Comparison of ENCODE assay signal across 19 cellular contexts in the genomic region with DNA sequence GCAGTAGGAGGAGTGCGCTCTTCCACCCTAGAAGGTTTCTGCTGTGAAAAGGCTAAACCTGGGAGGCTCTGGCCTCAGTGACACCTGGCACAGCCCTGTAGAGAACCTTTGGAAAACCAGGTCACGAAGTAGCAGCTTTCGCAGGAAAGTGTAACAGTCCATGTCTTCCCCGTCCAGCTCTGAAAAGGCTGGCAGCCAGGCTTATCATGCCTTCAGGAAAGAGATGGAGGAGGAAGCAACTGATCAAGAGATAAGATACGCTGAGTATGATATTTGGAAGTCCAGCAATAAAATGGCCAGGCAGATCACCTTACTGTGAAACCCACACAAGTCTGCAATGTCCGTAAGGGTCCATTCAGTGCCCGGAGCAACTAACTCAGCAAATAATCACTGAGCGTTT. TPM values are rescaled to one million over a fixed set of nuclear protein-coding genes. Genes with fewer than 3 reads are reported as not detected.
DNase-seq lines count a peak whose midpoint lies in the region; ATAC-seq and TF ChIP-seq lines count a peak whose summit lies in the region.
"Had no signal": no experiment of that assay in that cellular context is flagged by ENCODE, and none has a peak within 500 bp of the region (broad histone marks: within the 10 kb centered on the region; RNA-seq: fewer than 3 reads in every experiment).

No MANE protein-coding gene starts in this region.

- H3K27me3 ChIP-seq in body of pancreas: no peaks in the 10 kb centered on the region

- ATAC-seq in body of pancreas: no peak
- no peak for ATAC-seq in HG03097 (IDR thresholded peaks at IDR 0.05; ENCODE audit: low FRiP score, unreplicated experiment)

- H3K36me3 Mint-ChIP-seq in activated naive CD8-positive, alpha-beta T cell: peaks cover 7% of the 10 kb centered on the region
- peaks cover 2% of the 10 kb centered on the region for H3K36me3 Mint-ChIP-seq in activated naive CD8-positive, alpha-beta T cell treated with anti-CD3 and anti-CD28 coated beads for 36 hours
- peaks cover 15% of the 10 kb centered on the region for H3K36me3 Mint-ChIP-seq in mesothelial cell of epicardium

- H3K4me1 Mint-ChIP-seq in activated naive CD8-positive, alpha-beta T cell (ENCODE audit: low read depth): no peaks in the 10 kb centered on the region
- H3K4me1 Mint-ChIP-seq in activated naive CD8-positive, alpha-beta T cell treated with anti-CD3 and anti-CD28 coated beads for 36 hours: peaks cover 3% of the 10 kb centered on the region
- H3K4me1 Mint-ChIP-seq in mesothelial cell of epicardium: peaks cover 8% of the 10 kb centered on the region

- peaks cover 53% of the 10 kb centered on the region for H3K4me1 ChIP-seq in body of pancreas

- no peaks in the 10 kb centered on the region for H3K9me3 ChIP-seq in body of pancreas

- H3K9me3 Mint-ChIP-seq in activated naive CD8-positive, alpha-beta T cell (ENCODE audit: low read depth): no peaks in the 10 kb centered on the region
- H3K9me3 Mint-ChIP-seq in activated naive CD8-positive, alpha-beta T cell treated with anti-CD3 and anti-CD28 coated beads for 36 hours: no peaks in the 10 kb centered on the region
- H3K9me3 Mint-ChIP-seq in mesothelial cell of epicardium: no peaks in the 10 kb centered on the region

- TF ChIP-seq POLR2A in body of pancreas (IDR thresholded peaks at IDR 0.05): no peak

- no peak for DNase-seq in activated naive CD8-positive, alpha-beta T cell treated with anti-CD3 and anti-CD28 coated beads for 36 hours
- DNase-seq in body of pancreas (peak in 2 of 4 donors; percentile 25 to 46), mesothelial cell of epicardium (ENCODE audit: low spot score in 2 of 2, unreplicated experiment in 2 of 2) (no peak), GM10266 (ENCODE audit: extremely low spot score) (no peak), NCI-H1105 (lab: John Stamatoyannopoulos, UW) (no peak)
- no peak for DNase-seq in stimulated activated naive CD4-positive, alpha-beta T cell treated with Interleukin-2 at 50 U/mL for 16 hours (lab: John Stamatoyannopoulos, UW)
- DNase-seq: C1 segment of cervical spinal cord; COR-L47; H7; IMR-90; Kasumi-1; NCI-H1417; NCI-H187 treated with DMSO at 0.1 percent for 48 hours; NCI-H446; NK-92 treated with Interleukin-12 subunit alpha and Interleukin-12 subunit beta, amount 100 ng/mL, for 24 hours; RPMI8226; SIG-M5 had no signal

- no peak overlapping the region for H3K4me3 ChIP-seq in body of pancreas

- H3K4me3 Mint-ChIP-seq in activated naive CD8-positive, alpha-beta T cell: no peak overlapping the region
- no peak overlapping the region for H3K4me3 Mint-ChIP-seq in activated naive CD8-positive, alpha-beta T cell treated with anti-CD3 and anti-CD28 coated beads for 36 hours
- H3K4me3 Mint-ChIP-seq in mesothelial cell of epicardium: no peak overlapping the region

- TF ChIP-seq CTCF in body of pancreas (IDR thresholded peaks at IDR 0.05) (no peak), mesothelial cell of epicardium (IDR thresholded peaks at IDR 0.05; ENCODE audit: unreplicated experiment) (no peak), GM10266 (IDR thresholded peaks at IDR 0.05; ENCODE audit: control insufficient read depth, insufficient read depth, low read depth, missing control alignments) (no peak)

- peak overlapping the region; percentile 28 for H3K27ac Mint-ChIP-seq in activated naive CD8-positive, alpha-beta T cell
- no peak overlapping the region for H3K27ac Mint-ChIP-seq in activated naive CD8-positive, alpha-beta T cell treated with anti-CD3 and anti-CD28 coated beads for 36 hours
- peak overlapping the region; percentile 19 for H3K27ac Mint-ChIP-seq in mesothelial cell of epicardium

- no peaks in the 10 kb centered on the region for H3K27me3 Mint-ChIP-seq in activated naive CD8-positive, alpha-beta T cell
- no peaks in the 10 kb centered on the region for H3K27me3 Mint-ChIP-seq in activated naive CD8-positive, alpha-beta T cell treated with anti-CD3 and anti-CD28 coated beads for 36 hours
- no peaks in the 10 kb centered on the region for H3K27me3 Mint-ChIP-seq in mesothelial cell of epicardium (ENCODE audit: low read depth)

- WGBS in body of pancreas, 2 donors: 56 to 61% methylated on average over 8 of the region's 8 CpGs

- peak overlapping the region; percentile 60 to 92 (median 87) for H3K27ac ChIP-seq in body of pancreas

- H3K36me3 ChIP-seq in body of pancreas (replicated peaks in 1 of 2; ENCODE audit: insufficient read depth in 1 of 2, low read depth in 2 of 2): no peaks in the 10 kb centered on the region

- intact Hi-C loops in body of pancreas (cut with DNase I): no loop called here

RNA-seq across cellular contexts. Expression of gene TUBD1, which starts 22.3 kb away (rescaled TPM):
- 1 to 10 TPM; 7.6 to 7.8 TPM for total RNA-seq in activated naive CD8-positive, alpha-beta T cell treated with anti-CD3 and anti-CD28 coated beads for 36 hours
- total RNA-seq in body of pancreas (1 to 10 TPM; 6.9 to 7.5 TPM), mesothelial cell of epicardium (10.5 to 13.9 TPM (median 13.0 TPM) in 3 replicates)

RNA-seq across cellular contexts. Expression of gene RPS6KB1, which starts 22.4 kb away (rescaled TPM):
- 10 to 100 TPM; 47.9 to 61.6 TPM for total RNA-seq in activated naive CD8-positive, alpha-beta T cell treated with anti-CD3 and anti-CD28 coated beads for 36 hours
- total RNA-seq in body of pancreas: 10 to 100 TPM; 30.6 to 55.0 TPM
- 42.3 to 49.9 TPM (median 42.8 TPM) in 3 replicates for total RNA-seq in mesothelial cell of epicardium
